32 cellular contexts compared by ENCODE assay signal in genomic region chr5:135383803-135384495, GRCh38. TPM values are rescaled to one million over a fixed set of nuclear protein-coding genes. Genes with fewer than 3 reads are reported as not detected.
DNase-seq lines count a peak whose midpoint lies in the region; ATAC-seq and TF ChIP-seq lines count a peak whose summit lies in the region.
"Had no signal": no experiment of that assay in that cellular context is flagged by ENCODE, and none has a peak within 500 bp of the region (broad histone marks: within the 10 kb centered on the region; RNA-seq: fewer than 3 reads in every experiment).

No MANE protein-coding gene starts in this region.

- H3K36me3 ChIP-seq in BLaER1 treated with 17β-estradiol and CSF1 and Interleukin-3, amounts not matched to agents 10 nM and 100 nM: peaks cover 98 to 100% (median 100%) of the 10 kb centered on the region in 11 experiments
- peaks cover 0 to 94% (median 73%) of the 10 kb centered on the region in 9 donors for H3K36me3 ChIP-seq in heart left ventricle
- peaks cover 73% of the 10 kb centered on the region for H3K36me3 ChIP-seq in osteoblast (ENCODE audit: insufficient read depth, low read length)
- H3K36me3 ChIP-seq: ovary had no signal

- peak in 3 of 4 donors; percentile 15 to 31 (median 26) for ATAC-seq in heart left ventricle
- ATAC-seq in HG02623 (IDR thresholded peaks at IDR 0.05; ENCODE audit: unreplicated experiment): no peak
- ATAC-seq in GM18867 (IDR thresholded peaks at IDR 0.05; ENCODE audit: unreplicated experiment): no peak
- ATAC-seq: effector memory CD8-positive, alpha-beta T cell; lower lobe of right lung; mucosa of descending colon; natural killer cell treated with Interleukin-12 subunit alpha and Interleukin-12 subunit beta and Interleukin-15 and Interleukin-18, amount 100 ng/mL, for 72 hours had no signal

- peaks cover 74 to 100% (median 99%) of the 10 kb centered on the region in 11 experiments for H4K20me1 ChIP-seq in BLaER1 treated with 17β-estradiol and CSF1 and Interleukin-3, amounts not matched to agents 10 nM and 100 nM
- peaks cover 38% of the 10 kb centered on the region for H4K20me1 ChIP-seq in osteoblast (ENCODE audit: insufficient read depth, low read length)

- H3K27me3 ChIP-seq in BLaER1 treated with 17β-estradiol and CSF1 and Interleukin-3, amounts not matched to agents 10 nM and 100 nM: no peaks in the 10 kb centered on the region
- H3K27me3 ChIP-seq in heart left ventricle: no peaks in the 10 kb centered on the region
- H3K27me3 ChIP-seq in osteoblast (ENCODE audit: insufficient read depth, low read length): no peaks in the 10 kb centered on the region
- H3K27me3 ChIP-seq: ascending aorta, BE2C, colonic mucosa, ovary, Peyer's patch, transverse colon had no signal

- intact Hi-C loops in heart left ventricle (cut with DNase I): no loop called here

- H3K9me3 Mint-ChIP-seq in HFFc6: no peaks in the 10 kb centered on the region
- H3K9me3 Mint-ChIP-seq: effector memory CD8-positive, alpha-beta T cell; natural killer cell treated with Interleukin-12 subunit alpha and Interleukin-12 subunit beta and Interleukin-15 and Interleukin-18, amount 100 ng/mL, for 72 hours had no signal

- H3K4me3 Mint-ChIP-seq in HFFc6: no peak overlapping the region
- H3K4me3 Mint-ChIP-seq: activated naive CD8-positive, alpha-beta T cell; effector memory CD8-positive, alpha-beta T cell; natural killer cell treated with Interleukin-12 subunit alpha and Interleukin-12 subunit beta and Interleukin-15 and Interleukin-18, amount 100 ng/mL, for 72 hours had no signal

- no peak for TF ChIP-seq POLR2A in heart left ventricle (IDR thresholded peaks at IDR 0.05)

- peaks cover 82 to 100% (median 97%) of the 10 kb centered on the region in 10 experiments for H3K4me1 ChIP-seq in BLaER1 treated with 17β-estradiol and CSF1 and Interleukin-3, amounts not matched to agents 10 nM and 100 nM
- H3K4me1 ChIP-seq in heart left ventricle (peaks cover 18 to 94% (median 74%) of the 10 kb centered on the region in 12 donors), osteoblast (ENCODE audit: insufficient read depth, low read length) (peaks cover 57% of the 10 kb centered on the region)
- H3K4me1 ChIP-seq: BE2C, HAP-1 had no signal

- TF ChIP-seq CTCF in HFFc6 (IDR thresholded peaks at IDR 0.05) (no peak), heart left ventricle (IDR thresholded peaks at IDR 0.05) (no peak), osteoblast (IDR thresholded peaks at IDR 0.05; ENCODE audit: extremely low read depth, low read depth, low read length) (no peak)

- H3K4me2 ChIP-seq in BLaER1 treated with 17β-estradiol and CSF1 and Interleukin-3, amounts not matched to agents 10 nM and 100 nM: peak overlapping the region in 10 of 11 experiments; percentile 5 to 98 (median 78); a peak in 18 of 22 replicates
- no peak overlapping the region for H3K4me2 ChIP-seq in osteoblast (ENCODE audit: insufficient read depth, low read length)

- peak overlapping the region; percentile 89 for H3K27ac Mint-ChIP-seq in HFFc6
- H3K27ac Mint-ChIP-seq: activated naive CD8-positive, alpha-beta T cell; natural killer cell treated with Interleukin-12 subunit alpha and Interleukin-12 subunit beta and Interleukin-15 and Interleukin-18, amount 100 ng/mL, for 72 hours had no signal

- peaks cover 73% of the 10 kb centered on the region for H3K36me3 Mint-ChIP-seq in HFFc6 (ENCODE audit: low read depth)

- H2AFZ ChIP-seq in osteoblast (ENCODE audit: low read length): no peak overlapping the region

- WGBS in heart left ventricle, 4 donors: 32 to 43% (median 39%) methylated on average over 3 of the region's 3 CpGs

- H3K4me1 Mint-ChIP-seq in HFFc6 (ENCODE audit: low read depth): peaks cover 84% of the 10 kb centered on the region

- no peaks in the 10 kb centered on the region; the same call in 1 of the 2 replicates for H3K27me3 Mint-ChIP-seq in HFFc6 (ENCODE audit: insufficient read depth)
- H3K27me3 Mint-ChIP-seq: activated naive CD8-positive, alpha-beta T cell; effector memory CD8-positive, alpha-beta T cell; natural killer cell treated with Interleukin-12 subunit alpha and Interleukin-12 subunit beta and Interleukin-15 and Interleukin-18, amount 100 ng/mL, for 72 hours had no signal

- DNase-seq in HFFc6: no peak
- no peak for DNase-seq in heart left ventricle
- DNase-seq in osteoblast (ENCODE audit: insufficient read length, low spot score, missing footprints): no peak
- no peak for DNase-seq in superior temporal gyrus (ENCODE audit: extremely low spot score)
- no peak for DNase-seq in NCI-H82 (lab: John Stamatoyannopoulos, UW)
- DNase-seq: ACHN; activated CD4-positive, alpha-beta T cell treated with anti-CD3 and anti-CD28 coated beads for 1 hour; activated effector memory CD4-positive, alpha-beta T cell treated with Interleukin-2 at 50 U/mL for 16 hours; activated T-cell treated with anti-CD3 and anti-CD28 coated beads for 4 hours; BE2C; colonic mucosa; effector memory CD8-positive, alpha-beta T cell; erythroblast; lower lobe of right lung; mucosa of descending colon; NCI-H1436; NCI-H2107; NCI-H345; ovary; Peyer's patch; retina; SIG-M5; stimulated activated CD4-positive, alpha-beta T cell treated with anti-CD3 and anti-CD28 coated beads, Interleukin-2, amount 100 ng/mL, for 24 hours; stimulated activated CD8-positive, alpha-beta memory T cell treated with anti-CD3 and anti-CD28 coated beads, Interleukin-4, amount 100 ng/mL, for 48 hours; transverse colon had no signal

- H3K79me2 ChIP-seq in osteoblast (ENCODE audit: insufficient read depth, low read length): peaks cover 93% of the 10 kb centered on the region

- no peak overlapping the region for H3K9ac ChIP-seq in BLaER1 treated with 17β-estradiol and CSF1 and Interleukin-3, amounts not matched to agents 10 nM and 100 nM

- 0 out of 20 replicates have a peak overlapping the region, but pooled peaks of 1 of the 10 experiments have one; percentile 5 for H3K4me3 ChIP-seq in BLaER1 treated with 17β-estradiol and CSF1 and Interleukin-3, amounts not matched to agents 10 nM and 100 nM
- H3K4me3 ChIP-seq in heart left ventricle (no peak overlapping the region), osteoblast (ENCODE audit: insufficient read depth, low read length) (no peak overlapping the region)
- H3K4me3 ChIP-seq: ascending aorta, colonic mucosa, HAP-1, lower lobe of right lung, mucosa of descending colon, ovary, Peyer's patch, transverse colon had no signal

- peak overlapping the region in 3 of 11 experiments; percentile 18 to 83 (median 77); a peak in 3 of 22 replicates for H3K27ac ChIP-seq in BLaER1 treated with 17β-estradiol and CSF1 and Interleukin-3, amounts not matched to agents 10 nM and 100 nM
- H3K27ac ChIP-seq in heart left ventricle (peak overlapping the region in 5 of 12 donors; percentile 15 to 89 (median 33)), osteoblast (ENCODE audit: low read depth, low read length) (peak overlapping the region; percentile 17)
- H3K27ac ChIP-seq: ascending aorta, colonic mucosa, lower lobe of right lung, ovary, Peyer's patch, transverse colon had no signal

- H3K9me3 ChIP-seq in BLaER1 treated with 17β-estradiol and CSF1 and Interleukin-3, amounts not matched to agents 10 nM and 100 nM (replicated peaks in 1 of 11): no peaks in the 10 kb centered on the region
- H3K9me3 ChIP-seq in heart left ventricle (no peaks in the 10 kb centered on the region), osteoblast (ENCODE audit: low read depth, low read length) (no peaks in the 10 kb centered on the region)
- H3K9me3 ChIP-seq: ascending aorta, BE2C, colonic mucosa, HAP-1, lower lobe of right lung, mucosa of descending colon, ovary, Peyer's patch, transverse colon had no signal

RNA-seq across cellular contexts. Expression of gene MACROH2A1, which starts 15.1 kb away (rescaled TPM):
- 100 to 1,000 TPM; 116 to 144 (median 127) TPM for total RNA-seq in HFFc6 (2021; fragmentation: NEBNext Ultra II Directional; extraction: Animal tissue kit (Norgen Biotek cat#: 25700))
- total RNA-seq in heart left ventricle (100 to 1,000 TPM in 5 of 9 donors, 10 to 100 TPM in 4; 86.5 to 170 (median 112) TPM), osteoblast (150 and 162 TPM in 2 replicates)
- polyA plus RNA-seq in heart left ventricle: 100 to 1,000 TPM; 111 to 155 TPM

Comparison
In these comparisons a context has a peak if more than half of its experiments do, and no peak if none do; other contexts are left out.
1. ATAC-seq: peak in heart left ventricle (3 of 4); none in HG02623 (single experiment) and GM18867 (single experiment).